ENCODE assay signal across 9 cellular contexts in the genomic region with DNA sequence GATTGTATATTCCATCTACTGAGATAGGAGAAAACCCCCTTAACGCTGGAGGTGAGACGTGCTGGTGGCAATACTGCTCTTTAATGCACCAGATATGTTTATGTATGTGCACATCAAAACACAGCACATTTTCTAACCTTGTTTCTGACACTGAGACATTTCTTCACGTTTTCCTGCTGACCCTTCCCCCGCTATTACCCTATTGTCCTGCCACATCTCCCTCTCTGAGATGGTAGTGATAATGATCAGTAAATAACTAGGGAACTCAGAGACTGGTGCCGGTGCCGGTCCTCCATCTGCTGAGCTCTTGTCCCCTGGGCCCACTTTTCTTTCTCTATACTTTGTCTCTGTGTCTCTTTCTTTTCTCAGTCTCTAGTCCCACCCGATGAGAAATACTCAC. TPM values are rescaled to one million over a fixed set of nuclear protein-coding genes. Genes with fewer than 3 reads are reported as not detected.
DNase-seq lines count a peak whose midpoint lies in the region; TF ChIP-seq lines count a peak whose summit lies in the region.
"Not testable (repeated sequence)": the region's sequence is repeated elsewhere in the genome, so short reads cannot be mapped to it uniquely, and the experiment has no call there.
"Had no signal": no experiment of that assay in that cellular context is flagged by ENCODE, and none has a peak within 500 bp of the region (broad histone marks: within the 10 kb centered on the region; RNA-seq: fewer than 3 reads in every experiment).

No MANE protein-coding gene starts in this region.

- H3K9me2 ChIP-seq in Loucy (replicated peaks; ENCODE audit: low read depth, low read length): not testable (repeated sequence)

- not testable (repeated sequence) for H3K9ac ChIP-seq in BLaER1; Loucy (ENCODE audit: low read depth, low read length, poor library complexity, severe bottlenecking); iPS-15b (ENCODE audit: low read depth, low read length)
- 0 out of 2 replicates have a peak overlapping the region, but pooled peaks have one; percentile 24 for H3K9ac ChIP-seq in ES-I3 (ENCODE audit: low read depth, low read length)
- peak overlapping the region; percentile 57 for H3K9ac ChIP-seq in NT2/D1 (ENCODE audit: insufficient read length, low read depth)

- peaks cover 84% of the 10 kb centered on the region for H3K9me3 ChIP-seq in BLaER1
- peaks cover 16% of the 10 kb centered on the region; the same call in 1 of the 2 replicates for H3K9me3 ChIP-seq in ES-I3 (ENCODE audit: control insufficient read depth, insufficient read depth, low read length)
- H3K9me3 ChIP-seq in Loucy (ENCODE audit: insufficient read depth, low read depth, low read length); iPS-15b (ENCODE audit: control insufficient read depth, insufficient read depth, low read length): not testable (repeated sequence)
- peaks cover 47% of the 10 kb centered on the region for H3K9me3 ChIP-seq in NT2/D1 (ENCODE audit: insufficient read depth, low read length)

- not testable (repeated sequence) for DNase-seq in NT2/D1 (ENCODE audit: low read depth, low spot score); endothelial cell (ENCODE audit: low spot score); nephron progenitor cell; progenitor cell of endocrine pancreas (ENCODE audit: low spot score, unreplicated experiment)

- H3F3A ChIP-seq in Loucy (ENCODE audit: low read depth): not testable (repeated sequence)

- H3K36me3 ChIP-seq in BLaER1: peaks cover 82% of the 10 kb centered on the region
- not testable (repeated sequence) for H3K36me3 ChIP-seq in ES-I3 (ENCODE audit: insufficient read depth, low read length); Loucy (ENCODE audit: insufficient read depth, low read length); iPS-15b (ENCODE audit: control insufficient read depth, insufficient read depth, low read length)
- peaks cover 48% of the 10 kb centered on the region for H3K36me3 ChIP-seq in NT2/D1 (ENCODE audit: insufficient read depth, insufficient read length, low read length)

- H3K4me2 ChIP-seq in BLaER1: not testable (repeated sequence)
- peak overlapping the region; percentile 85 for H3K4me2 ChIP-seq in Loucy (ENCODE audit: low read depth, low read length, poor library complexity, severe bottlenecking)

- peak overlapping the region; percentile 77 for H3K4me3 Mint-ChIP-seq in endothelial cell (ENCODE audit: unreplicated experiment)
- peak overlapping the region; percentile 62 for H3K4me3 Mint-ChIP-seq in nephron progenitor cell
- peak overlapping the region; percentile 47 for H3K4me3 Mint-ChIP-seq in progenitor cell of endocrine pancreas (ENCODE audit: low read depth)

- H3K9me3 Mint-ChIP-seq in endothelial cell (ENCODE audit: unreplicated experiment); progenitor cell of endocrine pancreas (ENCODE audit: low read depth): not testable (repeated sequence)
- H3K9me3 Mint-ChIP-seq in nephron progenitor cell: peaks cover 72% of the 10 kb centered on the region

- H3K4me1 Mint-ChIP-seq in endothelial cell (ENCODE audit: unreplicated experiment) (peaks cover 42% of the 10 kb centered on the region), nephron progenitor cell (peaks cover 43% of the 10 kb centered on the region), progenitor cell of endocrine pancreas (ENCODE audit: low read depth) (peaks cover 41% of the 10 kb centered on the region)

- H3K27ac Mint-ChIP-seq in endothelial cell (ENCODE audit: unreplicated experiment) (peak overlapping the region; percentile 94), nephron progenitor cell (peak overlapping the region; percentile 97), progenitor cell of endocrine pancreas (peak overlapping the region; percentile 94)

- H3K4me1 ChIP-seq in BLaER1: peaks cover 14% of the 10 kb centered on the region
- H3K4me1 ChIP-seq in ES-I3 (ENCODE audit: insufficient read depth, low read length): peaks cover 14% of the 10 kb centered on the region
- peaks cover 19% of the 10 kb centered on the region for H3K4me1 ChIP-seq in Loucy (ENCODE audit: insufficient read depth, low read length, poor library complexity, severe bottlenecking)
- not testable (repeated sequence) for H3K4me1 ChIP-seq in NT2/D1 (ENCODE audit: insufficient read depth, insufficient read length)
- peaks cover 26% of the 10 kb centered on the region for H3K4me1 ChIP-seq in iPS-15b (ENCODE audit: control insufficient read depth, insufficient read depth, low read length)

- not testable (repeated sequence) for H4K20me1 ChIP-seq in BLaER1
- H4K20me1 ChIP-seq in Loucy (ENCODE audit: insufficient read depth, low read length, poor library complexity, severe bottlenecking): peaks cover 22% of the 10 kb centered on the region

- H3K27me3 ChIP-seq in BLaER1; Loucy (ENCODE audit: insufficient read depth, low read length, poor library complexity, severe bottlenecking); NT2/D1 (ENCODE audit: insufficient read depth, insufficient read length); iPS-15b (ENCODE audit: control insufficient read depth, insufficient read depth, low read length): not testable (repeated sequence)

- peaks cover 97% of the 10 kb centered on the region for H3K79me2 ChIP-seq in Loucy (ENCODE audit: insufficient read depth, low read length)

- H3K4me3 ChIP-seq in BLaER1: 0 out of 2 replicates have a peak overlapping the region, but pooled peaks have one; percentile 26
- peak overlapping the region; percentile 22 for H3K4me3 ChIP-seq in Loucy (ENCODE audit: low read length, poor library complexity, severe bottlenecking)
- peak overlapping the region; percentile 19 for H3K4me3 ChIP-seq in NT2/D1 (ENCODE audit: insufficient read length, low read depth)
- peak overlapping the region; percentile 27 for H3K4me3 ChIP-seq in iPS-15b (ENCODE audit: low read depth, low read length)

- not testable (repeated sequence) for TF ChIP-seq CTCF in Loucy (conservative IDR thresholded peaks at IDR 0.05; ENCODE audit: low read length); endothelial cell (IDR thresholded peaks at IDR 0.05; ENCODE audit: unreplicated experiment); nephron progenitor cell (IDR thresholded peaks at IDR 0.05); progenitor cell of endocrine pancreas (IDR thresholded peaks at IDR 0.05; ENCODE audit: unreplicated experiment)

- H3K36me3 Mint-ChIP-seq in endothelial cell (ENCODE audit: low read depth, unreplicated experiment); progenitor cell of endocrine pancreas (ENCODE audit: insufficient read depth): not testable (repeated sequence)
- H3K36me3 Mint-ChIP-seq in nephron progenitor cell (ENCODE audit: low read depth): peaks cover 68% of the 10 kb centered on the region

- H3K27me3 Mint-ChIP-seq in endothelial cell (ENCODE audit: unreplicated experiment); nephron progenitor cell (ENCODE audit: low read depth, poor library complexity); progenitor cell of endocrine pancreas: not testable (repeated sequence)

- not testable (repeated sequence) for H3K27ac ChIP-seq in BLaER1

- H2AFZ ChIP-seq in Loucy (ENCODE audit: low read length): not testable (repeated sequence)

RNA-seq across cellular contexts. Expression of a gene that starts 5.1 kb away (rescaled TPM):
- total RNA-seq in endothelial cell (ENCODE audit: unreplicated experiment) (16.7 TPM), progenitor cell of endocrine pancreas (48.0 and 53.8 TPM in 2 replicates)
- total RNA-seq: PC-3 had no signal

RNA-seq across cellular contexts. Expression of a gene that starts 43.6 kb away (rescaled TPM):
- total RNA-seq in endothelial cell (ENCODE audit: unreplicated experiment): 25.6 TPM
- 20.5 and 22.6 TPM in 2 replicates for total RNA-seq in progenitor cell of endocrine pancreas
